32 cellular contexts compared by ENCODE assay signal in genomic region chr1:239232921-239233320, GRCh38.
"Had no signal": no experiment of that assay in that cellular context is flagged by ENCODE, and none has a peak within 500 bp of the region (broad histone marks: within the 10 kb centered on the region; RNA-seq: fewer than 3 reads in every experiment).

No MANE protein-coding gene starts in this region.

- ATAC-seq: activated CD4-positive, alpha-beta T cell treated with anti-CD3 and anti-CD28 coated beads for 36 hours; activated CD8-positive, alpha-beta memory T cell treated with anti-CD3 and anti-CD28 coated beads, Interleukin-2, amount 10 ng/mL, durations not matched to agents 7 days and 5 days; activated CD8-positive, alpha-beta T cell treated with anti-CD3 and anti-CD28 coated beads, Interleukin-2, amount 10 ng/mL, durations not matched to agents 7 days and 5 days; activated naive CD4-positive, alpha-beta T cell treated with anti-CD3 and anti-CD28 coated beads, Interleukin-2, amount 50 U/mL, for 72 hours; effector memory CD8-positive, alpha-beta T cell; gastroesophageal sphincter; heart right ventricle; T-cell; T-helper 17 cell had no signal

- H3K27ac ChIP-seq: ascending aorta, breast epithelium, cardiac muscle cell, esophagus muscularis mucosa, gastroesophageal sphincter, heart right ventricle, WERI-Rb-1 had no signal

- H3K4me3 ChIP-seq: ascending aorta, breast epithelium, cardiac muscle cell, esophagus muscularis mucosa, gastroesophageal sphincter, heart right ventricle had no signal

- H3K27me3 ChIP-seq: ascending aorta, breast epithelium, cardiac muscle cell, esophagus muscularis mucosa, gastroesophageal sphincter, heart right ventricle had no signal

- H3K36me3 ChIP-seq: ascending aorta, breast epithelium, cardiac muscle cell, esophagus muscularis mucosa, gastroesophageal sphincter, heart right ventricle, WERI-Rb-1 had no signal

- H3K9me3 ChIP-seq: ascending aorta, breast epithelium, esophagus muscularis mucosa, gastroesophageal sphincter had no signal

- H3K4me1 ChIP-seq: ascending aorta, breast epithelium, esophagus muscularis mucosa, gastroesophageal sphincter, heart right ventricle had no signal

- DNase-seq: activated CD4-positive, alpha-beta memory T cell treated with anti-CD3 and anti-CD28 coated beads for 36 hours; activated CD4-positive, alpha-beta T cell treated with anti-CD3 and anti-CD28 coated beads for 36 hours; activated CD4-positive, alpha-beta T cell treated with anti-CD3 and anti-CD28 coated beads, Interleukin-2, amount 10 ng/mL, durations not matched to agents 24 days and 14 days; activated CD4-positive, CD25-positive, alpha-beta regulatory T cell; activated CD4-positive, CD25-positive, alpha-beta regulatory T cell treated with anti-CD3 and anti-CD28 coated beads, Interleukin-2, amount 50 U/mL, for 72 hours; activated CD8-positive, alpha-beta memory T cell treated with anti-CD3 and anti-CD28 coated beads, Interleukin-2, amount 10 ng/mL, durations not matched to agents 7 days and 5 days; activated CD8-positive, alpha-beta memory T cell treated with anti-CD3 and anti-CD28 coated beads, Interleukin-2, amount 50 U/mL, for 4 hours; activated CD8-positive, alpha-beta T cell treated with anti-CD3 and anti-CD28 coated beads, Interleukin-2, amount 10 ng/mL, durations not matched to agents 7 days and 5 days; activated effector memory CD4-positive, alpha-beta T cell treated with anti-CD3 and anti-CD28 coated beads, Interleukin-2, amount 50 U/mL, for 16 hours; activated naive CD4-positive, alpha-beta T cell; activated naive CD4-positive, alpha-beta T cell treated with anti-CD3 and anti-CD28 coated beads, Interleukin-2, amount 10 ng/mL, durations not matched to agents 7 days and 5 days; activated naive CD8-positive, alpha-beta T cell treated with anti-CD3 and anti-CD28 coated beads, Interleukin-2, amount 10 ng/mL, durations not matched to agents 7 days and 5 days; activated T-cell treated with anti-CD3 and anti-CD28 coated beads, Interleukin-2, amount 50 U/mL, for 1 hour; activated T-cell treated with anti-CD3 and anti-CD28 coated beads, Interleukin-2, amount 50 U/mL, for 48 hours; central memory CD4-positive, alpha-beta T cell; cortex of kidney; dermis blood vessel endothelial cell; effector CD4-positive, alpha-beta T cell; effector memory CD8-positive, alpha-beta T cell; erythroblast; foreskin melanocyte; heart right ventricle; T-cell; T-helper 17 cell; T1000; WERI-Rb-1 had no signal
